In genomic region chr15:88913017-88913849, GRCh38 we compare ENCODE assay signal across 8 cellular contexts.
DNase-seq lines count a peak whose midpoint lies in the region; ATAC-seq lines count a peak whose summit lies in the region.

Gene MFGE8 (minus strand): TSS chr15:88913379. CDS start chr15:88913319, 60 bp downstream.

- ATAC-seq in GM18861 (IDR thresholded peaks at IDR 0.05; ENCODE audit: unreplicated experiment) (peak; percentile 67), HG02884 (IDR thresholded peaks at IDR 0.05; ENCODE audit: unreplicated experiment) (peak; percentile 79)

- DNase-seq in NCI-H69 (lab: John Stamatoyannopoulos, UW) (peak; percentile 47), medulla oblongata (ENCODE audit: extremely low spot score) (peak; percentile 80), DMS53 (lab: John Stamatoyannopoulos, UW) (no peak)
- DNase-seq in activated CD8-positive, alpha-beta memory T cell treated with anti-CD3 and anti-CD28 coated beads for 24 hours: peak; percentile 89
- DNase-seq in effector CD8-positive, alpha-beta T cell (lab: John Stamatoyannopoulos, UW): peak; percentile 63
- DNase-seq in stimulated activated CD8-positive, alpha-beta memory T cell treated with anti-CD3 and anti-CD28 coated beads, Interleukin-12 subunit alpha, Interleukin-12 subunit beta, amount 100 ng/mL, for 24 hours (ENCODE audit: extremely low read depth): peak; percentile 49
